Comparison of ENCODE assay signal across 32 cellular contexts in genomic region chr20:50355593-50356521, GRCh38.
"Had no signal": no experiment of that assay in that cellular context is flagged by ENCODE, and none has a peak within 500 bp of the region (broad histone marks: within the 10 kb centered on the region; RNA-seq: fewer than 3 reads in every experiment).

No MANE protein-coding gene starts in this region.

- H3K4me3 ChIP-seq: body of pancreas, esophagus muscularis mucosa, heart right ventricle, left lung, lung, mucosa of descending colon, pancreas, psoas muscle, right atrium auricular region, upper lobe of left lung, vagina had no signal

- DNase-seq: activated CD4-positive, alpha-beta T cell treated with anti-CD3 and anti-CD28 coated beads for 48 hours; activated CD4-positive, alpha-beta T cell treated with anti-CD3 and anti-CD28 coated beads, Interleukin-2, amount 50 U/mL, for 48 hours; activated CD8-positive, alpha-beta memory T cell treated with anti-CD3 and anti-CD28 coated beads for 24 hours; activated effector memory CD4-positive, alpha-beta T cell treated with anti-CD3 and anti-CD28 coated beads, Interleukin-2, amount 50 U/mL, for 16 hours; anterior cingulate cortex; body of pancreas; dermis blood vessel endothelial cell; effector CD4-positive, alpha-beta T cell; foreskin keratinocyte; heart right ventricle; left lung; mucosa of descending colon; nephron progenitor cell; nucleus accumbens; pancreas; psoas muscle; stimulated activated CD4-positive, alpha-beta T cell treated with anti-CD3 and anti-CD28 coated beads, Interleukin-12 subunit alpha, Interleukin-12 subunit beta, amount 100 ng/mL, for 4 hours; stimulated activated CD4-positive, alpha-beta T cell treated with anti-CD3 and anti-CD28 coated beads, Interleukin-4, amount 100 ng/mL, for 1 hour; stimulated activated naive CD8-positive, alpha-beta T cell treated with anti-CD3 and anti-CD28 coated beads, Interleukin-15, amount 100 ng/mL, for 72 hours; substantia nigra; SW 1271; T1000 had no signal

- H3K9me3 Mint-ChIP-seq: activated naive CD4-positive, alpha-beta T cell treated with anti-CD3 and anti-CD28 coated beads, Interleukin-2, amount 50 U/mL, for 24 hours; nephron progenitor cell; stimulated activated naive CD8-positive, alpha-beta T cell treated with anti-CD3 and anti-CD28 coated beads, Interleukin-15, amount 100 ng/mL, for 72 hours; T-helper 1 cell treated with Interleukin-12 subunit alpha and Interleukin-12 subunit beta and Interleukin-4 antibody, amounts not matched to agents 30 μg/mL and 1 μg/mL, for 36 hours had no signal

- H3K27me3 ChIP-seq: body of pancreas, esophagus muscularis mucosa, foreskin keratinocyte, heart right ventricle, left lung, pancreas, right atrium auricular region, upper lobe of left lung, vagina had no signal

- H3K27ac ChIP-seq: body of pancreas, esophagus muscularis mucosa, foreskin keratinocyte, heart right ventricle, left lung, pancreas, psoas muscle, right atrium auricular region, upper lobe of left lung, vagina, WERI-Rb-1 had no signal

- H3K9me3 ChIP-seq: body of pancreas, esophagus muscularis mucosa, heart right ventricle, left lung, mucosa of descending colon, pancreas, psoas muscle, right atrium auricular region, upper lobe of left lung, vagina had no signal

- H3K27ac Mint-ChIP-seq: activated naive CD4-positive, alpha-beta T cell treated with anti-CD3 and anti-CD28 coated beads, Interleukin-2, amount 50 U/mL, for 24 hours; nephron progenitor cell; stimulated activated naive CD8-positive, alpha-beta T cell treated with anti-CD3 and anti-CD28 coated beads, Interleukin-15, amount 100 ng/mL, for 72 hours; T-helper 1 cell treated with Interleukin-12 subunit alpha and Interleukin-12 subunit beta and Interleukin-4 antibody, amounts not matched to agents 30 μg/mL and 1 μg/mL, for 36 hours had no signal

- H3K36me3 Mint-ChIP-seq: activated naive CD4-positive, alpha-beta T cell treated with anti-CD3 and anti-CD28 coated beads, Interleukin-2, amount 50 U/mL, for 24 hours had no signal

- H3K4me3 Mint-ChIP-seq: activated naive CD4-positive, alpha-beta T cell treated with anti-CD3 and anti-CD28 coated beads, Interleukin-2, amount 50 U/mL, for 24 hours; nephron progenitor cell; stimulated activated naive CD8-positive, alpha-beta T cell treated with anti-CD3 and anti-CD28 coated beads, Interleukin-15, amount 100 ng/mL, for 72 hours; T-helper 1 cell treated with Interleukin-12 subunit alpha and Interleukin-12 subunit beta and Interleukin-4 antibody, amounts not matched to agents 30 μg/mL and 1 μg/mL, for 36 hours had no signal

- H3K27me3 Mint-ChIP-seq: activated naive CD4-positive, alpha-beta T cell treated with anti-CD3 and anti-CD28 coated beads, Interleukin-2, amount 50 U/mL, for 24 hours had no signal

- ATAC-seq: activated CD4-positive, CD25-positive, alpha-beta regulatory T cell treated with anti-CD3 and anti-CD28 coated beads, Interleukin-2, amount 50 U/mL, for 24 hours; body of pancreas; heart right ventricle; left lung; pancreas; psoas muscle; stimulated activated naive CD8-positive, alpha-beta T cell treated with anti-CD3 and anti-CD28 coated beads, Interleukin-15, amount 100 ng/mL, for 72 hours had no signal

- FAIRE-seq: colon, pancreas had no signal

- H3K36me3 ChIP-seq: esophagus muscularis mucosa, heart right ventricle, left lung, pancreas, right atrium auricular region, upper lobe of left lung, vagina, WERI-Rb-1 had no signal

- H3K4me1 ChIP-seq: pancreas, psoas muscle, right atrium auricular region had no signal
